14 cellular contexts compared by ENCODE assay signal in genomic region chr13:27559714-27560113, GRCh38.
"Had no signal": no experiment of that assay in that cellular context is flagged by ENCODE, and none has a peak within 500 bp of the region (broad histone marks: within the 10 kb centered on the region; RNA-seq: fewer than 3 reads in every experiment).

No MANE protein-coding gene starts in this region.

- DNase-seq: activated CD4-positive, alpha-beta T cell treated with anti-CD3 and anti-CD28 coated beads for 1 hour; activated naive CD4-positive, alpha-beta T cell treated with Interleukin-2 at 50 U/mL for 16 hours; activated naive CD8-positive, alpha-beta T cell treated with anti-CD3 and anti-CD28 coated beads, Interleukin-2, amount 50 U/mL, for 24 hours; aorta; dermis blood vessel endothelial cell; endodermal cell; stimulated activated CD4-positive, alpha-beta T cell treated with anti-CD3 and anti-CD28 coated beads, Interleukin-1b, Interleukin-23, amount 100 ng/mL, for 48 hours; SW 1271; uterus had no signal

- H3K27ac Mint-ChIP-seq: activated naive CD8-positive, alpha-beta T cell treated with anti-CD3 and anti-CD28 coated beads, Interleukin-2, amount 50 U/mL, for 24 hours; endodermal cell had no signal

- ATAC-seq: activated naive CD8-positive, alpha-beta T cell treated with anti-CD3 and anti-CD28 coated beads, Interleukin-2, amount 50 U/mL, for 24 hours had no signal

- H3K4me3 Mint-ChIP-seq: activated naive CD8-positive, alpha-beta T cell treated with anti-CD3 and anti-CD28 coated beads, Interleukin-2, amount 50 U/mL, for 24 hours; endodermal cell had no signal

- H3K79me2 ChIP-seq: parathyroid adenoma had no signal

- H3K36me3 ChIP-seq: breast epithelium, uterus had no signal

- H3K4me1 ChIP-seq: breast epithelium, parathyroid adenoma, tibial nerve, uterus had no signal

- H2AFZ ChIP-seq: parathyroid adenoma had no signal

- H3K9me3 Mint-ChIP-seq: activated naive CD8-positive, alpha-beta T cell treated with anti-CD3 and anti-CD28 coated beads, Interleukin-2, amount 50 U/mL, for 24 hours had no signal

- H3K9me3 ChIP-seq: breast epithelium, neutrophil, tibial nerve, uterus had no signal

- H3K27me3 ChIP-seq: breast epithelium, neutrophil, tibial nerve, uterus had no signal

- H3K4me3 ChIP-seq: breast epithelium, lung, tibial nerve, uterus had no signal

- H3K27ac ChIP-seq: breast epithelium, neutrophil, parathyroid adenoma, tibial nerve, uterus had no signal

- H3K27me3 Mint-ChIP-seq: activated naive CD8-positive, alpha-beta T cell treated with anti-CD3 and anti-CD28 coated beads, Interleukin-2, amount 50 U/mL, for 24 hours had no signal
